Comparison of ENCODE assay signal across 29 cellular contexts in genomic region chr11:35735903-35736302, GRCh38.
DNase-seq lines count a peak whose midpoint lies in the region; ATAC-seq and TF ChIP-seq lines count a peak whose summit lies in the region.
"Had no signal": no experiment of that assay in that cellular context is flagged by ENCODE, and none has a peak within 500 bp of the region (broad histone marks: within the 10 kb centered on the region; RNA-seq: fewer than 3 reads in every experiment).

No MANE protein-coding gene starts in this region.

- no peak overlapping the region for H3K18ac ChIP-seq in neuronal stem cell (ENCODE audit: low read length)

- H3K27ac ChIP-seq in neuronal stem cell (replicated peaks; ENCODE audit: low read length), result no peak overlapping the region
- H3K27ac ChIP-seq: A549, SJCRH30, tibial artery, vagina had no signal

- DNase-seq in NCI-H2227 (lab: John Stamatoyannopoulos, UW; ENCODE audit: unreplicated experiment) (peak; percentile 12), NCI-H2227 treated with DMSO at 0.1 percent for 48 hours (lab: John Stamatoyannopoulos, UW) (no peak), NCI-H748 treated with DMSO at 0.1 percent for 48 hours (lab: John Stamatoyannopoulos, UW) (peak; percentile 54), fibroblast of villous mesenchyme (ENCODE audit: low read depth) (peak; percentile 13), pulmonary artery endothelial cell (ENCODE audit: low read depth, low spot score) (peak; percentile 39), AG20443 (ENCODE audit: low spot score) (no peak), neuronal stem cell (ENCODE audit: low spot score) (no peak)
- DNase-seq: activated CD8-positive, alpha-beta T cell treated with anti-CD3 and anti-CD28 coated beads for 36 hours; activated naive CD4-positive, alpha-beta T cell treated with anti-CD3 and anti-CD28 coated beads, Interleukin-2, amount 50 U/mL, for 16 hours; CD4-positive, alpha-beta memory T cell; DMS153; H9; Kasumi-1; left ventricle myocardium superior; naive B cell; NCI-H1417; NCI-H2171 treated with DMSO at 0.1 percent for 48 hours; NCI-H82; SJCRH30; stimulated activated CD4-positive, alpha-beta T cell treated with anti-CD3 and anti-CD28 coated beads, Interleukin-12 subunit alpha, Interleukin-12 subunit beta, amount 100 ng/mL, for 4 hours; stimulated activated CD4-positive, alpha-beta T cell treated with anti-CD3 and anti-CD28 coated beads, Interleukin-4, amount 100 ng/mL, for 24 hours; SW 1271; T-helper 9 cell; tibial artery had no signal

- H2BK12ac ChIP-seq in neuronal stem cell (ENCODE audit: low read length), result no peak overlapping the region

- H4K8ac ChIP-seq in neuronal stem cell (ENCODE audit: low read depth, low read length), result no peak overlapping the region

- no peak overlapping the region for H2BK15ac ChIP-seq in neuronal stem cell (ENCODE audit: low read length)

- no peak overlapping the region for H2AFZ ChIP-seq in neuronal stem cell (ENCODE audit: low read length)

- H3K4me3 ChIP-seq in fibroblast of villous mesenchyme (ENCODE audit: low read depth, low read length), result no peak overlapping the region
- H3K4me3 ChIP-seq in neuronal stem cell (ENCODE audit: low read length in 2 of 2), result no peak overlapping the region
- H3K4me3 ChIP-seq: A549, SJCRH30, tibial artery, vagina had no signal

- TF ChIP-seq CTCF in fibroblast of villous mesenchyme (IDR thresholded peaks at IDR 0.05; ENCODE audit: insufficient read depth, low read depth, low read length), result no peak

- H2BK5ac ChIP-seq in neuronal stem cell (ENCODE audit: low read length), result no peak overlapping the region

- H2AK5ac ChIP-seq in neuronal stem cell (ENCODE audit: low read depth, low read length), result no peak overlapping the region

- H3K27me3 ChIP-seq in neuronal stem cell (ENCODE audit: control insufficient read depth in 3 of 3, insufficient read depth in 3 of 3, low read depth in 1 of 3, low read length in 3 of 3), result no peaks in the 10 kb centered on the region
- H3K27me3 ChIP-seq: SJCRH30, tibial artery, vagina had no signal

- peaks cover 0 to 23% of the 10 kb centered on the region in 2 donors for H3K9me3 ChIP-seq in neuronal stem cell (replicated peaks in 1 of 2; ENCODE audit: control insufficient read depth in 2 of 2, insufficient read depth in 1 of 2, low read depth in 1 of 2, low read length in 2 of 2)
- H3K9me3 ChIP-seq: SJCRH30, tibial artery, vagina had no signal

- ATAC-seq in HG03159 (IDR thresholded peaks at IDR 0.05; ENCODE audit: unreplicated experiment), result no peak
- ATAC-seq: A549; activated CD8-positive, alpha-beta T cell treated with anti-CD3 and anti-CD28 coated beads for 36 hours; activated T-helper 17 cell treated with anti-CD3 and anti-CD28 coated beads, Interleukin-2, amount 50 U/mL, for 72 hours; left ventricle myocardium superior; sciatic nerve had no signal

- H3K9ac ChIP-seq in neuronal stem cell (ENCODE audit: low read depth, low read length, poor library complexity), result no peak overlapping the region

- no peak overlapping the region for H3K23ac ChIP-seq in neuronal stem cell (ENCODE audit: low read depth, low read length, poor library complexity)

- peaks cover 3 to 72% of the 10 kb centered on the region in 2 donors for H3K36me3 ChIP-seq in neuronal stem cell (replicated peaks in 1 of 2; ENCODE audit: control insufficient read depth in 2 of 2, insufficient read depth in 2 of 2, low read length in 2 of 2)

- H3K4me2 ChIP-seq in neuronal stem cell (ENCODE audit: insufficient read depth, low read length, poor library complexity, severe bottlenecking), result no peak overlapping the region
- H3K4me2 ChIP-seq: A549 had no signal

- no peak overlapping the region for H3K4ac ChIP-seq in neuronal stem cell (ENCODE audit: low read length)

- no peak overlapping the region for H2BK120ac ChIP-seq in neuronal stem cell (ENCODE audit: low read depth, low read length)

- H4K91ac ChIP-seq in neuronal stem cell (ENCODE audit: low read depth, low read length, poor library complexity), result no peak overlapping the region

- peaks cover 0 to 1% of the 10 kb centered on the region in 2 donors for H3K4me1 ChIP-seq in neuronal stem cell (ENCODE audit: control insufficient read depth in 2 of 2, insufficient read depth in 1 of 2, low read depth in 1 of 2, low read length in 2 of 2)
- H3K4me1 ChIP-seq: A549, SJCRH30, tibial artery, vagina had no signal

- H3K79me1 ChIP-seq in neuronal stem cell (ENCODE audit: low read depth, low read length), result no peaks in the 10 kb centered on the region

- no peak overlapping the region for H3K14ac ChIP-seq in neuronal stem cell (ENCODE audit: low read length)

Comparison
In these comparisons a context has a peak if more than half of its experiments do, and no peak if none do; other contexts are left out.
1. DNase-seq: peak in NCI-H2227 (single experiment), NCI-H748 treated with DMSO at 0.1 percent for 48 hours (single experiment), fibroblast of villous mesenchyme (single experiment) and pulmonary artery endothelial cell (single experiment); none in NCI-H2227 treated with DMSO at 0.1 percent for 48 hours (single experiment), AG20443 (single experiment) and neuronal stem cell (single experiment).